ENCODE assay signal across 8 cellular contexts in the genomic region with DNA sequence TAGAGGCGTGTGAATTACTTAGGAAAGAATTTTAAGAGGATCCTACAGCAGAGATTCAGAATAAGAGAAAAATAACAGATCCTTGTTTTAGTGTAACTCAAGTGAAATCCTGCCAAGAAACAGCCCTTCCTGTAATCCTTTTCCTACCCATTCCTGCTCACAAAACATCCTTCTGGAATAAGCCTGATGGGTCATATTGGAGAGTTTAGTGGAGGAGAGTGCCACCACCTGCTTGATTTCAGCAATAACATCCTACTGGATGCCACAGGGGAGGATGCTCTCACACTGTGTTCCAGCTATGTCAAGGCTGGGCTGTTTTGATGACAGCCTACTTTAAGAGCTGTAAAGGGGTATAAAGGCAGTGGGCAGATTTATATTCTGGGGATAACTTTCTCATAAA. TPM values are rescaled to one million over a fixed set of nuclear protein-coding genes. Genes with fewer than 3 reads are reported as not detected.
DNase-seq lines count a peak whose midpoint lies in the region; TF ChIP-seq lines count a peak whose summit lies in the region.

No MANE protein-coding gene starts in this region.

- no peak overlapping the region for H3K27ac ChIP-seq in effector memory CD4-positive, alpha-beta T cell (ENCODE audit: insufficient read depth, low read length, poor library complexity, severe bottlenecking)

- H3K27ac Mint-ChIP-seq in neural crest cell (ENCODE audit: unreplicated experiment) = no peak overlapping the region

- H3K4me1 ChIP-seq in HAP-1 = no peaks in the 10 kb centered on the region
- H3K4me1 ChIP-seq in effector memory CD4-positive, alpha-beta T cell (ENCODE audit: control insufficient read depth, insufficient read depth, low read length, poor library complexity, severe bottlenecking) = no peaks in the 10 kb centered on the region

- no peaks in the 10 kb centered on the region for H3K36me3 ChIP-seq in HAP-1 (replicated peaks)
- H3K36me3 ChIP-seq in effector memory CD4-positive, alpha-beta T cell (ENCODE audit: control insufficient read depth, insufficient read depth, low read length) = no peaks in the 10 kb centered on the region

- in situ Hi-C loops in HAP-1 (cut with MboI; ENCODE audit: low sequenced_read_pairs) = loop anchor here (10.0 kb wide), 1 partner anchor 260 kb away; no protein-coding TSS in a partner anchor

- H3K9me3 Mint-ChIP-seq in neural crest cell = no peaks in the 10 kb centered on the region

- no peak overlapping the region for H3K4me3 ChIP-seq in HAP-1
- H3K4me3 ChIP-seq in effector memory CD4-positive, alpha-beta T cell (ENCODE audit: insufficient read depth, low read depth, low read length, poor library complexity, severe bottlenecking) = no peak overlapping the region

- DNase-seq in Ammon's horn (ENCODE audit: low spot score) (peak; percentile 73), HAP-1 (ENCODE audit: low spot score in 2 of 2) (peak; percentile 34 to 54), NCI-H524 (lab: John Stamatoyannopoulos, UW) (peak; percentile 21 to 65), dermis microvascular lymphatic vessel endothelial cell (ENCODE audit: low read depth in 2 of 2) (peak; percentile 1 to 11), neural crest cell (ENCODE audit: low read depth, low spot score) (peak; percentile 27), GM19240 (ENCODE audit: insufficient read length, low spot score) (no peak), T-helper 9 cell (no peak)
- no peak for DNase-seq in effector memory CD4-positive, alpha-beta T cell

- H3K27me3 Mint-ChIP-seq in neural crest cell (ENCODE audit: low read depth) = no peaks in the 10 kb centered on the region

- no peaks in the 10 kb centered on the region for H3K9me3 ChIP-seq in HAP-1
- H3K9me3 ChIP-seq in effector memory CD4-positive, alpha-beta T cell (ENCODE audit: control insufficient read depth, low read length) = no peaks in the 10 kb centered on the region

- no peaks in the 10 kb centered on the region for H3K4me1 Mint-ChIP-seq in neural crest cell

- H3K4me3 Mint-ChIP-seq in neural crest cell = no peak overlapping the region

- H3K36me3 Mint-ChIP-seq in neural crest cell (ENCODE audit: low read depth) = no peaks in the 10 kb centered on the region

- TF ChIP-seq CTCF in neural crest cell (conservative IDR thresholded peaks at IDR 0.05) = peak; percentile 69

- peaks cover 3% of the 10 kb centered on the region for H3K27me3 ChIP-seq in HAP-1 (ENCODE audit: low read depth)
- no peaks in the 10 kb centered on the region for H3K27me3 ChIP-seq in effector memory CD4-positive, alpha-beta T cell (replicated peaks; ENCODE audit: control insufficient read depth, insufficient read depth, low read length, poor library complexity, severe bottlenecking)

RNA-seq across cellular contexts. Expression of gene CCDC178, which starts 54.8 kb away (rescaled TPM):
- total RNA-seq in dermis microvascular lymphatic vessel endothelial cell (0.51 TPM in 2 replicates), neural crest cell (0.42 and 0.82 TPM in 2 replicates)

Comparison
In these comparisons a context has a peak if more than half of its experiments do, and no peak if none do; other contexts are left out.
1. DNase-seq: peak in Ammon's horn (single experiment), HAP-1 (2 of 2), NCI-H524 (2 of 2), dermis microvascular lymphatic vessel endothelial cell (2 of 2) and neural crest cell (single experiment); none in GM19240 (single experiment), effector memory CD4-positive, alpha-beta T cell (0 of 3) and T-helper 9 cell (single experiment).